ENCODE assay signal across 8 cellular contexts in the genomic region with DNA sequence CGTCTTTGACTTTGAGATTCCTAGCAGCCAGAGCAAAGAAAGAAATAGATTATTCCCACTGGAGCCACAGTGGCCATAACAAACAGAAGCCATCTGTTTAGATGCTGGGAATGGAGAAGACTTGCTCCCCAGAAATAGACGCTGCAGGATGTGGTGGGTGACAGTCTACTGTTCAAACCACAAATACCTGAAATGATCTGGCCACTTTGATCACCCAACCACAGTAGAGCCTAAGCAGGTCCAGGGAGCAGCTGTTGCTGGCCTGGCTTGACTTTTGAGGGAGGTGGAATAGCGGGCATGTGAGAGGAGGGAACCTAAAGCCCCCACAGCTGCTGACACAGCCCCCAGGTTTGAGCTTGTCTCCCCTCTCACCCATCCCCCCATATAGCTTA. TPM values are rescaled to one million over a fixed set of nuclear protein-coding genes. Genes with fewer than 3 reads are reported as not detected.
A peak's percentile ranks its signal among the peaks of the same experiment; 100 is the strongest.
DNase-seq lines count a peak whose midpoint lies in the region; ATAC-seq, FAIRE-seq and TF ChIP-seq lines count a peak whose summit lies in the region.

No MANE protein-coding gene starts in this region.

- ATAC-seq in GM21423 (IDR thresholded peaks at IDR 0.05; ENCODE audit: unreplicated experiment): peak; percentile 35
- peak; percentile 15 for ATAC-seq in stimulated activated naive CD8-positive, alpha-beta T cell treated with anti-CD3 and anti-CD28 coated beads, Interleukin-15, Interleukin-2, amounts not matched to agents 100 U/mL and 50 U/mL, for 24 hours

- H3K27ac ChIP-seq in HUES48 (ENCODE audit: low read depth, low read length) (peak overlapping the region; percentile 15), dorsolateral prefrontal cortex (peak overlapping the region in 44 of 59 donors; percentile 23 to 84 (median 71))

- no peak for FAIRE-seq in urothelium cell line (lab: Jason Lieb, UNC)

- H3K4me3 ChIP-seq in GM06990 (replicated peaks; ENCODE audit: low read depth, low read length) (peak overlapping the region; percentile 47), HUES48 (ENCODE audit: low read depth, low read length) (no peak overlapping the region), dorsolateral prefrontal cortex (no peak overlapping the region)

- peaks cover 9% of the 10 kb centered on the region; the same call in 1 of the 2 replicates for H3K4me1 ChIP-seq in HUES48 (ENCODE audit: control insufficient read depth, insufficient read depth, low read length)

- H3K36me3 ChIP-seq in GM06990 (ENCODE audit: control insufficient read depth, insufficient read depth, low read length): peaks cover 41% of the 10 kb centered on the region
- H3K36me3 ChIP-seq in HUES48 (ENCODE audit: control insufficient read depth, insufficient read depth, low read length): peaks cover 46% of the 10 kb centered on the region

- TF ChIP-seq CTCF in GM06990 (IDR thresholded peaks at IDR 0.05; ENCODE audit: insufficient read depth, low read length, poor library complexity, severe bottlenecking) (no peak), dorsolateral prefrontal cortex (IDR thresholded peaks at IDR 0.05 in 54 of 56, conservative IDR thresholded peaks at IDR 0.05 in 2 of 56; ENCODE audit: low read depth in 1 of 56, partially characterized antibody in 56 of 56) (no peak)

- H3K9me3 ChIP-seq in HUES48 (ENCODE audit: control insufficient read depth, insufficient read depth, low read length): no peaks in the 10 kb centered on the region

- H3K9ac ChIP-seq in HUES48 (ENCODE audit: low read depth, low read length): no peak overlapping the region

- H3K27me3 ChIP-seq in GM06990 (replicated peaks; ENCODE audit: control insufficient read depth, insufficient read depth, low read length) (no peaks in the 10 kb centered on the region), HUES48 (ENCODE audit: control insufficient read depth, insufficient read depth, low read length) (no peaks in the 10 kb centered on the region), dorsolateral prefrontal cortex (no peaks in the 10 kb centered on the region)

- intact Hi-C loops in dorsolateral prefrontal cortex (cut with DNase I): no loop called here

- DNase-seq in GM06990 (ENCODE audit: extremely low read depth, insufficient read length) (no peak), dorsolateral prefrontal cortex (no peak), urothelium cell line (ENCODE audit: low spot score) (no peak), EL (no peak), iPS-NIHi11 (ENCODE audit: low spot score) (no peak)
- DNase-seq in stimulated activated naive CD8-positive, alpha-beta T cell treated with anti-CD3 and anti-CD28 coated beads, Interleukin-15, Interleukin-2, amounts not matched to agents 100 U/mL and 50 U/mL, for 24 hours: peak; percentile 46

RNA-seq across cellular contexts. Expression of a gene that starts 38.6 kb away (rescaled TPM):
- total RNA-seq in dorsolateral prefrontal cortex: 10 to 100 TPM in 116 of 120 experiments, 1 to 10 TPM in 4; 8.5 to 28.7 (median 14.8) TPM
